Comparison of ENCODE assay signal across 29 cellular contexts in the genomic region with DNA sequence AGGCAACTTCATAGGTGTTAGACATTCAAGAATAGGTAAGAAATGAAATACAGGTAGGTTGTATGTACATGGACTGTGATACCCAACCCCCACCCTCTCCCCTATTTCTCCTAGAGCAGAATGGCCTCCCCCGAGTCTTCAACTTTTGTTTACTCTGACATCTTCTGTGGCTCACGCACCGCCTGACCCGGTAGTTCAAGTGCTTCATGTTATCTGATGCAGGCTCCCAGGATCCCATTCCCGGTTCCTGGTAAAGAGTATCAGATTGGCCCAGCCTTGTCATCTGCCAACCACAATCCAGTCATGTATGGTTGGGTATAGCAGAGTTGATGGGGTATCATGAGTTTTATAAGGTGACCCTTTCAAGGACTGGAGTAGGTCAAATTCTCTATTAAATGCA. TPM values are rescaled to one million over a fixed set of nuclear protein-coding genes. Genes with fewer than 3 reads are reported as not detected.
"Had no signal": no experiment of that assay in that cellular context is flagged by ENCODE, and none has a peak within 500 bp of the region (broad histone marks: within the 10 kb centered on the region; RNA-seq: fewer than 3 reads in every experiment).

No MANE protein-coding gene starts in this region.

- H3K27me3 Mint-ChIP-seq: naive B cell; natural killer cell treated with Interleukin-12 subunit alpha and Interleukin-12 subunit beta and Interleukin-15 and Interleukin-18, amount 100 ng/mL, for 72 hours had no signal

- H3K4me1 ChIP-seq: colonic mucosa, prostate gland had no signal

- H3K4me3 Mint-ChIP-seq: mesothelial cell of epicardium; naive B cell; natural killer cell treated with Interleukin-12 subunit alpha and Interleukin-12 subunit beta and Interleukin-15 and Interleukin-18, amount 100 ng/mL, for 72 hours; neural crest cell; stimulated activated effector memory CD8-positive, alpha-beta T cell treated with anti-CD3 and anti-CD28 coated beads, Interleukin-12 subunit alpha, Interleukin-12 subunit beta, amount 100 ng/mL, for 72 hours had no signal

- H3K4me3 ChIP-seq: colonic mucosa, esophagus squamous epithelium, lower lobe of right lung, mucosa of descending colon, prostate gland, sigmoid colon, thoracic aorta, transverse colon, vagina had no signal

- H3K27ac ChIP-seq: colonic mucosa, esophagus squamous epithelium, lower lobe of right lung, prostate gland, sigmoid colon, thoracic aorta, transverse colon, vagina had no signal

- H3K27me3 ChIP-seq: colonic mucosa, esophagus squamous epithelium, sigmoid colon, transverse colon, vagina had no signal

- ATAC-seq: left ventricle myocardium superior; lower lobe of right lung; mucosa of descending colon; natural killer cell treated with Interleukin-12 subunit alpha and Interleukin-12 subunit beta and Interleukin-15 and Interleukin-18, amount 100 ng/mL, for 72 hours; right cardiac atrium; stimulated activated effector memory CD8-positive, alpha-beta T cell treated with anti-CD3 and anti-CD28 coated beads, Interleukin-12 subunit alpha, Interleukin-12 subunit beta, amount 100 ng/mL, for 72 hours; stimulated activated naive CD8-positive, alpha-beta T cell treated with anti-CD3 and anti-CD28 coated beads, Interleukin-15, Interleukin-2, amounts not matched to agents 100 U/mL and 50 U/mL, for 24 hours had no signal

- H3K36me3 ChIP-seq: colonic mucosa, esophagus squamous epithelium, lower lobe of right lung, prostate gland, sigmoid colon, thoracic aorta, transverse colon, vagina had no signal

- H3K9me3 ChIP-seq: colonic mucosa, esophagus squamous epithelium, lower lobe of right lung, mucosa of descending colon, prostate gland, sigmoid colon, thoracic aorta, transverse colon, vagina had no signal

- H3K9me3 Mint-ChIP-seq: mesothelial cell of epicardium; naive B cell; natural killer cell treated with Interleukin-12 subunit alpha and Interleukin-12 subunit beta and Interleukin-15 and Interleukin-18, amount 100 ng/mL, for 72 hours; neural crest cell; stimulated activated effector memory CD8-positive, alpha-beta T cell treated with anti-CD3 and anti-CD28 coated beads, Interleukin-12 subunit alpha, Interleukin-12 subunit beta, amount 100 ng/mL, for 72 hours had no signal

- DNase-seq: colonic mucosa; dermis blood vessel endothelial cell; effector memory CD4-positive, alpha-beta T cell; erythroblast; esophagus squamous epithelium; foreskin melanocyte; hypothalamus; left ventricle myocardium superior; lower lobe of right lung; mucosa of descending colon; naive B cell; nucleus accumbens; right cardiac atrium; sigmoid colon; stimulated activated CD4-positive, alpha-beta T cell treated with anti-CD3 and anti-CD28 coated beads, Interleukin-2, amount 100 ng/mL, for 24 hours; stimulated activated CD4-positive, alpha-beta T cell treated with anti-CD3 and anti-CD28 coated beads, Interleukin-4, amount 100 ng/mL, for 24 hours; stimulated activated naive CD8-positive, alpha-beta T cell treated with anti-CD3 and anti-CD28 coated beads, Interleukin-15, Interleukin-2, amounts not matched to agents 100 U/mL and 50 U/mL, for 24 hours; substantia nigra; transverse colon had no signal

- H3K36me3 Mint-ChIP-seq: mesothelial cell of epicardium; naive B cell; natural killer cell treated with Interleukin-12 subunit alpha and Interleukin-12 subunit beta and Interleukin-15 and Interleukin-18, amount 100 ng/mL, for 72 hours had no signal

- H3K27ac Mint-ChIP-seq: mesothelial cell of epicardium; natural killer cell treated with Interleukin-12 subunit alpha and Interleukin-12 subunit beta and Interleukin-15 and Interleukin-18, amount 100 ng/mL, for 72 hours had no signal

RNA-seq across cellular contexts. Expression of gene GPR61, which starts 17.8 kb away (rescaled TPM):
- total RNA-seq: colonic mucosa; dermis blood vessel endothelial cell; esophagus squamous epithelium; lower lobe of right lung; mesothelial cell of epicardium; natural killer cell treated with Interleukin-12 subunit alpha and Interleukin-12 subunit beta and Interleukin-15 and Interleukin-18, amount 100 ng/mL, for 72 hours; neural crest cell; osteocyte; thoracic aorta; transverse colon; ureter; vagina had no signal
- polyA plus RNA-seq: keratinocyte had no signal
